Comparison of ENCODE assay signal across 1 cellular context in the genomic region with DNA sequence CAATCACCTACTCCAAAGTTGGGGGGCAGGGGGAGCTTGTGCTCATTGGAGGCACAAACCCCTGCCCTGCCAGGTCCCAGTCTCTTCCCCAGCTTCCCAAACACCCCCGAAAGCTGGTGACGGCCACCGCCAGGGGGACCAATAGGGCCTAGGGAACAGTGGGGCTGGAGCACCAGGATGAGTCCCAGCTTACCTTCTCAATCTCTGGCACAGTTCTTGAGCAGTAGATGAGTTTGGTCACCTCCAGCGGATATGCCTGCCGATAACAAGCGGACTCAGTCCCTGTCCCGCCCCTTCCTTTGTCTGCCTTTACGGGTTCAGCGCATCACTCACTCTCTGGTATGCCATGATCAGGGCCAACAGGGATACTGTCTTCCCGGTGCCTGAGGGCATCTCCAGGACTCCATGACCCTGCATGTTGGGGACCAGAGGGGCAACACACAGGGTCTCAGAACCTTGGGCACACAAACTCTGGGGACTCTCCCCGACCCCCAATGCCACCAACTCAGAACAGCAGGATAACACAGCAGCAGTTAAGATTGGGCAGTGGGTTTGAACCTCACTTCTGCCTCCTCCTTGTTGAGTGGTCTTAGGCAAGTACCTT.
TF ChIP-seq lines count a peak whose summit lies in the region.

No MANE protein-coding gene starts in this region.

TF ChIP-seq in K562, 482 proteins besides CTCF, POLR2A, EP300 and RAD21:
- TF ChIP-seq ZBTB33 (CRISPR knock-in tag; IDR thresholded peaks at IDR 0.05): peak; percentile 95
- TF ChIP-seq, protein P1, sequence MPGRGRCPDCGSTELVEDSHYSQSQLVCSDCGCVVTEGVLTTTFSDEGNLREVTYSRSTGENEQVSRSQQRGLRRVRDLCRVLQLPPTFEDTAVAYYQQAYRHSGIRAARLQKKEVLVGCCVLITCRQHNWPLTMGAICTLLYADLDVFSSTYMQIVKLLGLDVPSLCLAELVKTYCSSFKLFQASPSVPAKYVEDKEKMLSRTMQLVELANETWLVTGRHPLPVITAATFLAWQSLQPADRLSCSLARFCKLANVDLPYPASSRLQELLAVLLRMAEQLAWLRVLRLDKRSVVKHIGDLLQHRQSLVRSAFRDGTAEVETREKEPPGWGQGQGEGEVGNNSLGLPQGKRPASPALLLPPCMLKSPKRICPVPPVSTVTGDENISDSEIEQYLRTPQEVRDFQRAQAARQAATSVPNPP (IDR thresholded peaks at IDR 0.05; ENCODE audit: borderline replicate concordance, insufficient read depth, insufficient read length): no peak
- no peak for TF ChIP-seq ZFX (CRISPR knock-in tag; IDR thresholded peaks at IDR 0.05)
- TF ChIP-seq NCOA4 (IDR thresholded peaks at IDR 0.05; ENCODE audit: partially characterized antibody): no peak
- TF ChIP-seq, protein P2, sequence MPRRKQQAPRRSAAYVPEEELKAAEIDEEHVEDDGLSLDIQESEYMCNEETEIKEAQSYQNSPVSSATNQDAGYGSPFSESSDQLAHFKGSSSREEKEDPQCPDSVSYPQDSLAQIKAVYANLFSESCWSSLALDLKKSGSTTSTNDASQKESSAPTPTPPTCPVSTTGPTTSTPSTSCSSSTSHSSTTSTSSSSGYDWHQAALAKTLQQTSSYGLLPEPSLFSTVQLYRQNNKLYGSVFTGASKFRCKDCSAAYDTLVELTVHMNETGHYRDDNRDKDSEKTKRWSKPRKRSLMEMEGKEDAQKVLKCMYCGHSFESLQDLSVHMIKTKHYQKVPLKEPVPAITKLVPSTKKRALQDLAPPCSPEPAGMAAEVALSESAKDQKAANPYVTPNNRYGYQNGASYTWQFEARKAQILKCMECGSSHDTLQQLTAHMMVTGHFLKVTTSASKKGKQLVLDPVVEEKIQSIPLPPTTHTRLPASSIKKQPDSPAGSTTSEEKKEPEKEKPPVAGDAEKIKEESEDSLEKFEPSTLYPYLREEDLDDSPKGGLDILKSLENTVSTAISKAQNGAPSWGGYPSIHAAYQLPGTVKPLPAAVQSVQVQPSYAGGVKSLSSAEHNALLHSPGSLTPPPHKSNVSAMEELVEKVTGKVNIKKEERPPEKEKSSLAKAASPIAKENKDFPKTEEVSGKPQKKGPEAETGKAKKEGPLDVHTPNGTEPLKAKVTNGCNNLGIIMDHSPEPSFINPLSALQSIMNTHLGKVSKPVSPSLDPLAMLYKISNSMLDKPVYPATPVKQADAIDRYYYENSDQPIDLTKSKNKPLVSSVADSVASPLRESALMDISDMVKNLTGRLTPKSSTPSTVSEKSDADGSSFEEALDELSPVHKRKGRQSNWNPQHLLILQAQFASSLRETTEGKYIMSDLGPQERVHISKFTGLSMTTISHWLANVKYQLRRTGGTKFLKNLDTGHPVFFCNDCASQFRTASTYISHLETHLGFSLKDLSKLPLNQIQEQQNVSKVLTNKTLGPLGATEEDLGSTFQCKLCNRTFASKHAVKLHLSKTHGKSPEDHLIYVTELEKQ (CRISPR knock-in tag; IDR thresholded peaks at IDR 0.05): no peak
- no peak for TF ChIP-seq NFE2L1 (tag; IDR thresholded peaks at IDR 0.05; ENCODE audit: borderline replicate concordance, low read depth)
- no peak for TF ChIP-seq MEF2A (IDR thresholded peaks at IDR 0.05; ENCODE audit: control insufficient read depth, low read depth, low read length)
- no peak for TF ChIP-seq CBX1 (IDR thresholded peaks at IDR 0.05; ENCODE audit: low read depth)
- TF ChIP-seq, protein P3, sequence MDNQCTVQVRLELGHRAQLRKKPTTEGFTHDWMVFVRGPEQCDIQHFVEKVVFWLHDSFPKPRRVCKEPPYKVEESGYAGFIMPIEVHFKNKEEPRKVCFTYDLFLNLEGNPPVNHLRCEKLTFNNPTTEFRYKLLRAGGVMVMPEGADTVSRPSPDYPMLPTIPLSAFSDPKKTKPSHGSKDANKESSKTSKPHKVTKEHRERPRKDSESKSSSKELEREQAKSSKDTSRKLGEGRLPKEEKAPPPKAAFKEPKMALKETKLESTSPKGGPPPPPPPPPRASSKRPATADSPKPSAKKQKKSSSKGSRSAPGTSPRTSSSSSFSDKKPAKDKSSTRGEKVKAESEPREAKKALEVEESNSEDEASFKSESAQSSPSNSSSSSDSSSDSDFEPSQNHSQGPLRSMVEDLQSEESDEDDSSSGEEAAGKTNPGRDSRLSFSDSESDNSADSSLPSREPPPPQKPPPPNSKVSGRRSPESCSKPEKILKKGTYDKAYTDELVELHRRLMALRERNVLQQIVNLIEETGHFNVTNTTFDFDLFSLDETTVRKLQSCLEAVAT (IDR thresholded peaks at IDR 0.05): peak in 1 of 2 experiments; percentile 65; a peak in 1 of 4 replicates
